Comparison of ENCODE assay signal across 10 cellular contexts in genomic region chr6:163260911-163261310, GRCh38.
DNase-seq lines count a peak whose midpoint lies in the region; TF ChIP-seq lines count a peak whose summit lies in the region.
"Had no signal": no experiment of that assay in that cellular context is flagged by ENCODE, and none has a peak within 500 bp of the region (broad histone marks: within the 10 kb centered on the region; RNA-seq: fewer than 3 reads in every experiment).

No MANE protein-coding gene starts in this region.

- no peaks in the 10 kb centered on the region for H3K36me3 ChIP-seq in esophagus muscularis mucosa
- H3K36me3 ChIP-seq in mesodermal cell (ENCODE audit: control insufficient read depth, insufficient read depth, low read length) = no peaks in the 10 kb centered on the region
- H3K36me3 ChIP-seq in subcutaneous abdominal adipose tissue (ENCODE audit: control insufficient read depth in 5 of 5, insufficient read depth in 5 of 5, low read length in 5 of 5) = no peaks in the 10 kb centered on the region
- H3K36me3 ChIP-seq in SJCRH30 = no peaks in the 10 kb centered on the region
- H3K36me3 ChIP-seq: thyroid gland had no signal

- intact Hi-C loops in esophagus muscularis mucosa (cut with DNase I) = no loop called here

- peak overlapping the region in 2 of 5 donors; percentile 44 to 71 for H3K9ac ChIP-seq in subcutaneous abdominal adipose tissue (ENCODE audit: low read length in 5 of 5)

- DNase-seq in NCI-H69 (lab: John Stamatoyannopoulos, UW) (peak; percentile 13), esophagus muscularis mucosa (ENCODE audit: extremely low spot score) (no peak), SJCRH30 (no peak), NCI-H2107 (lab: John Stamatoyannopoulos, UW) (no peak), NCI-H2196 (lab: John Stamatoyannopoulos, UW; ENCODE audit: unreplicated experiment) (no peak)
- DNase-seq in activated naive CD4-positive, alpha-beta T cell treated with Interleukin-2 at 50 U/mL for 16 hours = no peak
- DNase-seq: NCI-H2029, thyroid gland had no signal

- peak overlapping the region; percentile 34 to 49 (median 40) for H3K4me3 ChIP-seq in esophagus muscularis mucosa
- H3K4me3 ChIP-seq in mesodermal cell (ENCODE audit: extremely low read depth, insufficient read depth, low read length, poor library complexity, severe bottlenecking) = peak overlapping the region; percentile 12
- H3K4me3 ChIP-seq in subcutaneous abdominal adipose tissue (ENCODE audit: low read depth in 1 of 5, low read length in 5 of 5) = peak overlapping the region; percentile 30 to 77 (median 45)
- no peak overlapping the region for H3K4me3 ChIP-seq in SJCRH30

- H3K4me1 ChIP-seq in esophagus muscularis mucosa (peaks cover 16 to 22% (median 19%) of the 10 kb centered on the region in 4 donors), mesodermal cell (ENCODE audit: control insufficient read depth, insufficient read depth, low read length, poor library complexity, severe bottlenecking) (peaks cover 5% of the 10 kb centered on the region), subcutaneous abdominal adipose tissue (ENCODE audit: control insufficient read depth in 5 of 5, insufficient read depth in 5 of 5, low read length in 5 of 5) (peaks cover 0 to 40% (median 33%) of the 10 kb centered on the region in 5 donors), SJCRH30 (no peaks in the 10 kb centered on the region)

- no peak for TF ChIP-seq EP300 in esophagus muscularis mucosa (IDR thresholded peaks at IDR 0.05)

- no peak for TF ChIP-seq POLR2A in esophagus muscularis mucosa (IDR thresholded peaks at IDR 0.05; ENCODE audit: low read depth)

- H3K9me3 ChIP-seq in esophagus muscularis mucosa (no peaks in the 10 kb centered on the region), mesodermal cell (ENCODE audit: control insufficient read depth, low read length) (no peaks in the 10 kb centered on the region), subcutaneous abdominal adipose tissue (ENCODE audit: control insufficient read depth in 5 of 5, low read length in 5 of 5) (no peaks in the 10 kb centered on the region), SJCRH30 (replicated peaks) (no peaks in the 10 kb centered on the region)
- H3K9me3 ChIP-seq: thyroid gland had no signal

- TF ChIP-seq CTCF in esophagus muscularis mucosa (IDR thresholded peaks at IDR 0.05) = no peak

- H3K27ac ChIP-seq in esophagus muscularis mucosa (replicated peaks in 1 of 4) (no peak overlapping the region), mesodermal cell (ENCODE audit: low read depth, low read length, severe bottlenecking) (peak overlapping the region; percentile 31), subcutaneous abdominal adipose tissue (ENCODE audit: low read depth, low read length) (no peak overlapping the region), SJCRH30 (no peak overlapping the region)
- H3K27ac ChIP-seq: thyroid gland had no signal

- WGBS in esophagus muscularis mucosa = 45% methylated on average over 8 of the region's 8 CpGs
- WGBS in mesodermal cell (ENCODE audit: insufficient coverage in 2 of 2), 2 experiments = 2 to 10% methylated on average over 6 to 7 of the region's 8 CpGs

- H3K27me3 ChIP-seq in esophagus muscularis mucosa = no peaks in the 10 kb centered on the region
- no peaks in the 10 kb centered on the region for H3K27me3 ChIP-seq in subcutaneous abdominal adipose tissue (ENCODE audit: control insufficient read depth in 5 of 5, insufficient read depth in 4 of 5, low read length in 5 of 5)
- no peaks in the 10 kb centered on the region for H3K27me3 ChIP-seq in SJCRH30
- H3K27me3 ChIP-seq: thyroid gland had no signal
